Comparison of ENCODE assay signal across 10 cellular contexts in genomic region chr16:30482366-30482765, GRCh38. TPM values are rescaled to one million over a fixed set of nuclear protein-coding genes. Genes with fewer than 3 reads are reported as not detected.
A peak's percentile ranks its signal among the peaks of the same experiment; 100 is the strongest.
DNase-seq lines count a peak whose midpoint lies in the region; ATAC-seq, FAIRE-seq and TF ChIP-seq lines count a peak whose summit lies in the region.
"Had no signal": no experiment of that assay in that cellular context is flagged by ENCODE, and none has a peak within 500 bp of the region (broad histone marks: within the 10 kb centered on the region; RNA-seq: fewer than 3 reads in every experiment).

No MANE protein-coding gene starts in this region.

- WGBS in A549 (ENCODE audit: missing lambda C conversion rate) = 61% methylated on average over 3 of the region's 3 CpGs
- 84% methylated on average over 3 of the region's 3 CpGs for WGBS in suprapubic skin

- no peaks in the 10 kb centered on the region for H4K20me1 ChIP-seq in HCT116 (ENCODE audit: insufficient read depth)

- POLR2A ChIA-PET in A549 (lab: Yijun Ruan, JAX) (no interaction called here), HCT116 (lab: Charles Lee) (no interaction called here)

- no peak overlapping the region for H3K9ac ChIP-seq in HCT116 (ENCODE audit: low read length)

- intact Hi-C loops in HCT116 (cut with micrococcal nuclease) = no loop called here

- no peaks in the 10 kb centered on the region for H3K79me2 ChIP-seq in HCT116 (ENCODE audit: insufficient read depth, low read length)

- ATAC-seq in A549 (peak; percentile 73 to 76; a peak in 4 of 6 replicates), HCT116 (peak; percentile 86), GM21737 (IDR thresholded peaks at IDR 0.05; ENCODE audit: unreplicated experiment) (no peak)
- ATAC-seq: upper lobe of right lung had no signal

- CTCF ChIA-PET in A549 (lab: Yijun Ruan, JAX) (interaction anchor here (0.8 to 1.9 kb wide), 3 partner anchors 9 to 13 kb away, joined by 3 to 5 read pairs (median 4); no protein-coding TSS in a partner anchor), HCT116 (lab: Charles Lee) (interaction anchor here (1.2 kb wide), 1 partner anchor 53 kb away, joined by 3 read pairs; the partner anchor contains the start of gene DCTPP1)

- peak overlapping the region; percentile 30 for H2AFZ ChIP-seq in HCT116 (ENCODE audit: low read depth, low read length, poor library complexity, severe bottlenecking)

- TF ChIP-seq POLR2A in A549 (IDR thresholded peaks at IDR 0.05; ENCODE audit: low read length) (no peak), HCT116 (IDR thresholded peaks at IDR 0.05; ENCODE audit: borderline replicate concordance, extremely low read depth, insufficient read depth, insufficient read length) (no peak), suprapubic skin (IDR thresholded peaks at IDR 0.05) (no peak)

- H3K27ac ChIP-seq in A549 (no peak overlapping the region), HCT116 (ENCODE audit: low read depth, low read length) (no peak overlapping the region), suprapubic skin (no peak overlapping the region)
- H3K27ac ChIP-seq in effector memory CD4-positive, alpha-beta T cell (ENCODE audit: insufficient read depth, low read length, poor library complexity, severe bottlenecking) = no peak overlapping the region
- H3K27ac ChIP-seq: upper lobe of right lung had no signal

- H3K36me3 ChIP-seq in HCT116 (ENCODE audit: control insufficient read depth in 1 of 2, insufficient read depth in 2 of 2, low read length in 2 of 2) (no peaks in the 10 kb centered on the region), bronchial epithelial cell (ENCODE audit: control insufficient read depth, insufficient read depth, low read length) (no peaks in the 10 kb centered on the region), suprapubic skin (no peaks in the 10 kb centered on the region)
- H3K36me3 ChIP-seq in effector memory CD4-positive, alpha-beta T cell (ENCODE audit: control insufficient read depth, insufficient read depth, low read length) = peaks cover 81% of the 10 kb centered on the region

- H3K9me3 ChIP-seq in A549 (no peaks in the 10 kb centered on the region), HCT116 (ENCODE audit: control insufficient read depth in 1 of 2, insufficient read depth in 1 of 2, low read depth in 1 of 2, low read length in 2 of 2) (no peaks in the 10 kb centered on the region), suprapubic skin (no peaks in the 10 kb centered on the region)
- no peaks in the 10 kb centered on the region for H3K9me3 ChIP-seq in effector memory CD4-positive, alpha-beta T cell (ENCODE audit: control insufficient read depth, low read length)
- H3K9me3 ChIP-seq: Caco-2, upper lobe of right lung had no signal

- TF ChIP-seq EP300 in A549 (IDR thresholded peaks at IDR 0.05) (no peak), suprapubic skin (IDR thresholded peaks at IDR 0.05) (no peak)

- no TSS peak for BruUV-seq in HCT116 (replicated peaks; lab: Mats Ljungman, UMichigan)

- H3K4me1 ChIP-seq in A549 (no peaks in the 10 kb centered on the region), HCT116 (ENCODE audit: control insufficient read depth in 1 of 2, insufficient read depth in 2 of 2, low read length in 2 of 2) (peaks cover 0 to 6% of the 10 kb centered on the region in 2 experiments; a peak in 2 of 4 replicates), suprapubic skin (no peaks in the 10 kb centered on the region)
- peaks cover 5% of the 10 kb centered on the region for H3K4me1 ChIP-seq in effector memory CD4-positive, alpha-beta T cell (ENCODE audit: control insufficient read depth, insufficient read depth, low read length, poor library complexity, severe bottlenecking)
- H3K4me1 ChIP-seq: Caco-2, upper lobe of right lung had no signal

- H3K27me3 ChIP-seq in HCT116 (ENCODE audit: insufficient read depth, low read length) (no peaks in the 10 kb centered on the region), bronchial epithelial cell (ENCODE audit: control insufficient read depth, insufficient read depth, low read length) (peaks cover 2% of the 10 kb centered on the region), suprapubic skin (no peaks in the 10 kb centered on the region)
- H3K27me3 ChIP-seq in effector memory CD4-positive, alpha-beta T cell (replicated peaks; ENCODE audit: control insufficient read depth, insufficient read depth, low read length, poor library complexity, severe bottlenecking) = no peaks in the 10 kb centered on the region
- H3K27me3 ChIP-seq: upper lobe of right lung had no signal

- peak in 1 of 2 experiments; percentile 8; a peak in 1 of 5 replicates for TF ChIP-seq RAD21 in A549 (conservative IDR thresholded peaks at IDR 0.05 in 1 of 2, IDR thresholded peaks at IDR 0.05 in 1 of 2)
- TF ChIP-seq RAD21 in HCT116 (IDR thresholded peaks at IDR 0.05; ENCODE audit: low read depth) = peak; percentile 37

- H3K4me2 ChIP-seq in A549 = no peak overlapping the region
- H3K4me2 ChIP-seq in HCT116 (ENCODE audit: low read length) = no peak overlapping the region

- no peak for TF ChIP-seq CTCF in A549 (IDR thresholded peaks at IDR 0.05)
- TF ChIP-seq CTCF in HCT116 (IDR thresholded peaks at IDR 0.05 in 2 of 3, conservative IDR thresholded peaks at IDR 0.05 in 1 of 3; ENCODE audit: borderline replicate concordance in 1 of 3, insufficient read depth in 1 of 3, low read depth in 2 of 3, low read length in 2 of 3) = peak; percentile 40 to 60 (median 56); a peak in 5 of 6 replicates
- TF ChIP-seq CTCF in bronchial epithelial cell (IDR thresholded peaks at IDR 0.05; ENCODE audit: insufficient read depth, low read length, severe bottlenecking) = peak; percentile 6
- TF ChIP-seq CTCF in suprapubic skin (IDR thresholded peaks at IDR 0.05) = no peak

- H3K4me3 ChIP-seq in A549 (no peak overlapping the region), HCT116 (replicated peaks in 1 of 2; ENCODE audit: low read depth in 1 of 2, low read length in 2 of 2) (no peak overlapping the region), bronchial epithelial cell (ENCODE audit: low read depth, low read length) (no peak overlapping the region), suprapubic skin (no peak overlapping the region)
- H3K4me3 ChIP-seq in effector memory CD4-positive, alpha-beta T cell (ENCODE audit: insufficient read depth, low read depth, low read length, poor library complexity, severe bottlenecking) = no peak overlapping the region
- H3K4me3 ChIP-seq: upper lobe of right lung had no signal

- peak in 1 of 2 experiments; percentile 28 for DNase-seq in A549 (ENCODE audit: low read depth in 1 of 2, low spot score in 1 of 2)
- DNase-seq in HCT116 (ENCODE audit: low read depth, low spot score) = peak; percentile 15
- no peak for DNase-seq in bronchial epithelial cell (ENCODE audit: low read depth)
- DNase-seq in suprapubic skin (ENCODE audit: low spot score in 2 of 2) = no peak
- no peak for DNase-seq in effector memory CD4-positive, alpha-beta T cell
- DNase-seq: Caco-2, mammary epithelial cell, NCI-H1048, upper lobe of right lung had no signal

- RAD21 ChIA-PET in HCT116 (lab: Charles Lee; ENCODE audit: low non-redundant PET in 1 of 2, low total read pairs in 2 of 2, uncharacterized antibody in 2 of 2, unreplicated experiment in 2 of 2) = no interaction called here

- FAIRE-seq in A549 (lab: Jason Lieb, UNC) (no peak), bronchial epithelial cell (lab: Jason Lieb, UNC) (no peak)

- no peaks in the 10 kb centered on the region for H3K9me2 ChIP-seq in HCT116 (ENCODE audit: insufficient read depth)

RNA-seq across cellular contexts. Expression of gene ITGAL, which starts 9.8 kb away (rescaled TPM):
- polyA plus RNA-seq in A549 (2011; rRNA removed) (0.40 and 0.94 TPM in 2 replicates), A549 (2017; fragmentation: RNase III; extraction: RNeasy Plus Mini Kit Qiagen cat#74134 plus additional on column Dnase treatment) (0.08 to 0.51 TPM (median 0.17 TPM) in 3 replicates)
- 0.39 and 0.42 TPM in 2 replicates for polyA plus RNA-seq in A549 (2012; cell fraction: cytosol; rRNA removed)
- 0.31 and 0.95 TPM in 2 replicates for polyA plus RNA-seq in A549 (2012; cell fraction: nucleus; rRNA removed)
- polyA minus RNA-seq in A549 (2011; rRNA and poly(A)+ RNA removed) = 1.3 and 1.4 TPM in 2 replicates
- total RNA-seq in HCT116 (2021; ENCODE audit: unreplicated experiment) (1.4 TPM), bronchial epithelial cell (not detected in 2 replicates), suprapubic skin (1 to 10 TPM in 2 of 4 donors, under 1 TPM in 2; 0.47 to 4.3 (median 1.9) TPM)
- 0.03 and 0.26 TPM in 2 replicates for polyA plus RNA-seq in HCT116 (2012)
- total RNA-seq: mammary epithelial cell had no signal
- polyA plus RNA-seq: mammary epithelial cell had no signal

RNA-seq across cellular contexts. Expression of gene SEPHS2, which starts 36.7 kb away (rescaled TPM):
- polyA plus RNA-seq in A549 (2011; rRNA removed) = 61.5 and 72.6 TPM in 2 replicates
- 36.4 and 42.6 TPM in 2 replicates for polyA plus RNA-seq in A549 (2012; cell fraction: cytosol; rRNA removed)
- 16.1 and 18.8 TPM in 2 replicates for polyA plus RNA-seq in A549 (2012; cell fraction: nucleus; rRNA removed)
- 42.8 to 48.9 TPM (median 47.8 TPM) in 3 replicates for polyA plus RNA-seq in A549 (2017; fragmentation: RNase III; extraction: RNeasy Plus Mini Kit Qiagen cat#74134 plus additional on column Dnase treatment)
- 32.3 and 37.4 TPM in 2 replicates for polyA minus RNA-seq in A549 (2011; rRNA and poly(A)+ RNA removed)
- 51.3 TPM for total RNA-seq in HCT116 (2021; ENCODE audit: unreplicated experiment)
- 50.3 and 51.4 TPM in 2 replicates for polyA plus RNA-seq in HCT116 (2012)
- total RNA-seq in bronchial epithelial cell = 17.4 and 32.9 TPM in 2 replicates
- 10 to 100 TPM; 16.8 to 26.2 (median 22.2) TPM for total RNA-seq in suprapubic skin

RNA-seq across cellular contexts. Expression of gene ZNF768, which starts 44.0 kb away (rescaled TPM):
- 17.0 and 21.3 TPM in 2 replicates for polyA plus RNA-seq in A549 (2011; rRNA removed)
- polyA plus RNA-seq in A549 (2012; cell fraction: cytosol; rRNA removed) = 24.5 and 43.7 TPM in 2 replicates
- 54.9 and 62.7 TPM in 2 replicates for polyA plus RNA-seq in A549 (2012; cell fraction: nucleus; rRNA removed)
- polyA plus RNA-seq in A549 (2017; fragmentation: RNase III; extraction: RNeasy Plus Mini Kit Qiagen cat#74134 plus additional on column Dnase treatment) = 27.3 to 33.6 TPM (median 31.3 TPM) in 3 replicates
- polyA minus RNA-seq in A549 (2011; rRNA and poly(A)+ RNA removed) = 11.0 and 11.3 TPM in 2 replicates
- 48.8 TPM for total RNA-seq in HCT116 (2021; ENCODE audit: unreplicated experiment)
- 47.0 and 49.7 TPM in 2 replicates for polyA plus RNA-seq in HCT116 (2012)
- 19.7 and 21.9 TPM in 2 replicates for total RNA-seq in bronchial epithelial cell
- total RNA-seq in suprapubic skin = 10 to 100 TPM; 30.5 to 41.3 (median 36.6) TPM

RNA-seq across cellular contexts. Expression of gene ZNF747, which starts 52.3 kb away (rescaled TPM):
- polyA plus RNA-seq in A549 (2011; rRNA removed) (4.8 and 5.2 TPM in 2 replicates), A549 (2017; fragmentation: RNase III; extraction: RNeasy Plus Mini Kit Qiagen cat#74134 plus additional on column Dnase treatment) (3.6 to 5.0 TPM (median 4.6 TPM) in 3 replicates)
- 2.6 and 4.2 TPM in 2 replicates for polyA plus RNA-seq in A549 (2012; cell fraction: cytosol; rRNA removed)
- 3.0 and 3.8 TPM in 2 replicates for polyA plus RNA-seq in A549 (2012; cell fraction: nucleus; rRNA removed)
- polyA minus RNA-seq in A549 (2011; rRNA and poly(A)+ RNA removed) = 4.3 and 4.9 TPM in 2 replicates
- total RNA-seq in HCT116 (2021; ENCODE audit: unreplicated experiment) (2.1 TPM), bronchial epithelial cell (4.4 and 6.1 TPM in 2 replicates), suprapubic skin (10 to 100 TPM in 3 of 4 donors, 1 to 10 TPM in 1; 9.4 to 15.4 (median 11.5) TPM)
- 0.67 and 1.6 TPM in 2 replicates for polyA plus RNA-seq in HCT116 (2012)

RNA-seq across cellular contexts. Expression of gene DCTPP1, which starts 52.5 kb away (rescaled TPM):
- polyA plus RNA-seq in A549 (2011; rRNA removed) (105 and 122 TPM in 2 replicates), A549 (2017; fragmentation: RNase III; extraction: RNeasy Plus Mini Kit Qiagen cat#74134 plus additional on column Dnase treatment) (114 to 121 TPM (median 120 TPM) in 3 replicates)
- 179 and 200 TPM in 2 replicates for polyA plus RNA-seq in A549 (2012; cell fraction: cytosol; rRNA removed)
- polyA plus RNA-seq in A549 (2012; cell fraction: nucleus; rRNA removed) = 106 and 110 TPM in 2 replicates
- 36.0 and 47.7 TPM in 2 replicates for polyA minus RNA-seq in A549 (2011; rRNA and poly(A)+ RNA removed)
- total RNA-seq in HCT116 (2021; ENCODE audit: unreplicated experiment) (125 TPM), bronchial epithelial cell (11.5 and 30.3 TPM in 2 replicates), suprapubic skin (10 to 100 TPM; 17.2 to 26.0 (median 20.0) TPM)
- polyA plus RNA-seq in HCT116 (2012) = 61.4 and 73.4 TPM in 2 replicates

Comparison
In these comparisons a context has a peak if more than half of its experiments do, and no peak if none do; other contexts are left out.
1. CTCF ChIP-seq: peak in HCT116 (3 of 3) and bronchial epithelial cell (single experiment); none in A549 (single experiment) and suprapubic skin (0 of 2).
2. Of the 6 proteins assayed by ChIP-seq in both A549 and HCT116: peak only in A549: none; only in HCT116: CTCF; in both: none; in neither: 4; mixed calls (peak in some experiments, not most) for 1.